Comparison of ENCODE assay signal across 8 cellular contexts in the genomic region with DNA sequence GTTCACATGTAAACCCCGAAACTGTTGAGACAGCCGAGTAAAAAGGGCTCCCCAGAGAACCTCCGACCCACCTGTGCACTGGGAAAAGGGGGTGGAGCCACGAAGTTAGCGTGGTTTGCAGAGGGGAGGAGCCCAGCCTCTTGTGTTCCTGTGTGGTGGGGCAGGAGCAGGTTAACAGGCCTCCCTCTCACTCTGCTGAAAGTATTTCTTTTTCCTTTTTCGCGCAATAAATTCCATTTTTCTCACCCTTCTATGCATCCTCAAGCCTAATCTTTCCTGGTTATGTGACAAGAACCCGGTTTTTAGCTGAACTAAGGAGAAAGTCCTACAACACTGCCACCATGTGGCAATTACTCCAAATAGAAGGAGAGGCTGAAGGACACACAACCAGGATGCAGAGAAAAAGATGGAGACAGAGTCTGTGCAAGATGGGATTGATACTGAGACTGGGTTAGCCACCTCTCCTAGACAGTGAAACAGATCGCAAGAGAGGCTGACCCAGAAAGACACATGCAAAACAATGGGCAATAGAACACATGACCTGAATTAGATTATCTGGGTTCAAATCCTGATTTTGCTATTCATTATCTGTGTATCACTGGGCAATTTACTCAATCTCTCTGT.
A peak's percentile ranks its signal among the peaks of the same experiment; 100 is the strongest.
DNase-seq lines count a peak whose midpoint lies in the region; ATAC-seq and TF ChIP-seq lines count a peak whose summit lies in the region.

No MANE protein-coding gene starts in this region.

- no peaks in the 10 kb centered on the region for H3K36me3 Mint-ChIP-seq in WTC11

- in situ Hi-C loops in GM13976 (cut with MboI; ENCODE audit: low sequenced_read_pairs, unreplicated experiment): no loop called here

- POLR2A ChIA-PET in AG04450 (lab: Yijun Ruan, JAX) (no interaction called here), WTC11 (lab: Charles Lee) (no interaction called here)

- H3K9me3 ChIP-seq in AG04450 (ENCODE audit: control insufficient read depth, insufficient read depth, low read length) (no peaks in the 10 kb centered on the region), stomach (no peaks in the 10 kb centered on the region)

- H3K27ac Mint-ChIP-seq in WTC11: no peak overlapping the region; the same call in 1 of the 2 replicates

- peaks cover 15% of the 10 kb centered on the region for H3K27me3 Mint-ChIP-seq in WTC11 (ENCODE audit: low read depth)

- TF ChIP-seq EP300 in stomach (IDR thresholded peaks at IDR 0.05): no peak

- ATAC-seq in HG03045 (IDR thresholded peaks at IDR 0.05; ENCODE audit: unreplicated experiment) (peak; percentile 69), WTC11 (peak; percentile 100)

- no peaks in the 10 kb centered on the region for H3K36me3 ChIP-seq in stomach

- DNase-seq in AG04450 (ENCODE audit: low read depth, low spot score) (peak; percentile 30), GM13976 (ENCODE audit: low spot score) (peak; percentile 30), NCI-H2227 (lab: John Stamatoyannopoulos, UW; ENCODE audit: unreplicated experiment) (peak; percentile 78), WTC11 (ENCODE audit: low spot score) (peak; percentile 77), ecto neural progenitor cell (ENCODE audit: low spot score) (peak; percentile 63), lung microvascular endothelial cell (ENCODE audit: low read depth in 2 of 2) (peak; percentile 71 to 72), stomach (peak; percentile 31)

- TF ChIP-seq POLR2A in stomach (IDR thresholded peaks at IDR 0.05): no peak

- CTCF ChIA-PET in AG04450 (lab: Charles Lee) (interaction anchor here (0.6 to 4.5 kb wide), 12 partner anchors 13 to 738 kb away, joined by 3 to 59 read pairs (median 4); no protein-coding TSS in a partner anchor), WTC11 (lab: Charles Lee) (interaction anchor here (0.7 to 2.0 kb wide), 12 partner anchors 9 to 484 kb away, joined by 3 to 6 read pairs (median 5); no protein-coding TSS in a partner anchor)

- WGBS in stomach, 5 donors: 0 to 5% (median 3%) methylated on average over 9 of the region's 9 CpGs

- no peaks in the 10 kb centered on the region for H3K9me3 Mint-ChIP-seq in WTC11

- H3K27ac ChIP-seq in AG04450 (ENCODE audit: low read depth, low read length) (no peak overlapping the region), stomach (no peak overlapping the region)

- intact Hi-C loops in stomach (cut with DNase I; ENCODE audit: low total_unique reads): no loop called here

- H3K4me1 ChIP-seq in stomach: peaks cover 0 to 8% (median 5%) of the 10 kb centered on the region in 4 donors

- H3K4me3 ChIP-seq in AG04450 (ENCODE audit: low read depth, low read length): peak overlapping the region; percentile 22
- H3K4me3 ChIP-seq in stomach: peak overlapping the region in 3 of 4 donors; percentile 17 to 33 (median 25)

- peak overlapping the region; percentile 87 for H3K4me3 Mint-ChIP-seq in WTC11

- H3K4me1 Mint-ChIP-seq in WTC11: 0 out of 2 replicates have a peak, but pooled peaks cover 3% of the 10 kb centered on the region

- TF ChIP-seq CTCF in AG04450 (IDR thresholded peaks at IDR 0.05; ENCODE audit: low read depth, low read length): peak; percentile 74
- TF ChIP-seq CTCF in GM13976 (IDR thresholded peaks at IDR 0.05; ENCODE audit: borderline replicate concordance, control extremely low read depth, extremely low read depth, insufficient read depth, missing control alignments): peak; percentile 40
- peak; percentile 63 for TF ChIP-seq CTCF in WTC11 (IDR thresholded peaks at IDR 0.05)
- TF ChIP-seq CTCF in stomach (IDR thresholded peaks at IDR 0.05): peak in 4 of 7 experiments; percentile 26 to 71 (median 54)

- peaks cover 4% of the 10 kb centered on the region for H3K27me3 ChIP-seq in AG04450 (ENCODE audit: control insufficient read depth, insufficient read depth, low read length)
- peaks cover 0 to 66% (median 3%) of the 10 kb centered on the region in 3 donors for H3K27me3 ChIP-seq in stomach

TF ChIP-seq in WTC11, 78 proteins besides CTCF, POLR2A, EP300 and RAD21:
- no peak for TF ChIP-seq ETV6 (CRISPR knock-in tag; IDR thresholded peaks at IDR 0.05)
- TF ChIP-seq MAX (CRISPR knock-in tag; IDR thresholded peaks at IDR 0.05): 0 out of 2 replicates have a peak, but pooled peaks have one; percentile 26
- TF ChIP-seq ZNF232 (CRISPR knock-in tag; IDR thresholded peaks at IDR 0.05): 0 out of 2 replicates have a peak, but pooled peaks have one; percentile 42
- TF ChIP-seq PRDM15 (CRISPR knock-in tag; IDR thresholded peaks at IDR 0.05): 0 out of 2 replicates have a peak, but pooled peaks have one; percentile 43
TF ChIP-seq in WTC11: peak in this region for 3.
